Comparison of ENCODE assay signal across 18 cellular contexts in the genomic region with DNA sequence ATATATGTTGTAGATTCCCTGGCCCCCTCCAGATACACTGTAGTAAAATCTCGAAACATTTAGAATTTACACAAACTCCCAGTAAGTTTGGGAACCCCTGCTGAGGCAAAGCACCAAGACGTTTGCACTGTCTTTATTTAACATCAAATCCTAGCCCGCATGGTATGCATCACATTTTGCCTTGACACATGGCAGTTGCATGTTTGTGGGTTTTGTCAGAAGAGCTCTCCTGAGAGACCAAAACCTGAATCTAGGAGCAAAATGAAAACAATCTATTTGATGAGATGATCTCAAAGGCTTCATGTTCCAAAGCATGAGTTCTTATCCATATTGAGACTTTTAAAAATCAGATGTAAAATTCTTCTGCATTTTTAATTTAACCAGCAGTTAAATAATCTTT.
"Had no signal": no experiment of that assay in that cellular context is flagged by ENCODE, and none has a peak within 500 bp of the region (broad histone marks: within the 10 kb centered on the region; RNA-seq: fewer than 3 reads in every experiment).

No MANE protein-coding gene starts in this region.

- H3K27ac Mint-ChIP-seq: activated naive CD4-positive, alpha-beta T cell treated with anti-CD3 and anti-CD28 coated beads for 36 hours; activated T-helper 2 cell treated with anti-CD3 and anti-CD28 coated beads, Interferon-gamma antibody, Interleukin-2, Interleukin-4, amounts not matched to agents 10 μg/mL and 5 μg/mL and 100 μg/mL, durations not matched to agents 14 hours and 24 hours and 36 hours; naive thymus-derived CD8-positive, alpha-beta T cell; stimulated activated naive B cell treated with anti-CD40 and anti-IgM and Interleukin-4, amounts not matched to agents 10 μg/mL and 1 μg/mL and 100 μg/mL, for 72 hours had no signal

- ATAC-seq: foreskin keratinocyte; naive thymus-derived CD8-positive, alpha-beta T cell; stimulated activated naive B cell treated with anti-CD40 and anti-IgM and Interleukin-4, amounts not matched to agents 10 μg/mL and 1 μg/mL and 100 μg/mL, for 72 hours had no signal

- H3K27me3 Mint-ChIP-seq: naive thymus-derived CD8-positive, alpha-beta T cell; stimulated activated naive B cell treated with anti-CD40 and anti-IgM and Interleukin-4, amounts not matched to agents 10 μg/mL and 1 μg/mL and 100 μg/mL, for 72 hours had no signal

- H3K9me3 Mint-ChIP-seq: activated naive CD4-positive, alpha-beta T cell treated with anti-CD3 and anti-CD28 coated beads for 36 hours; stimulated activated naive B cell treated with anti-CD40 and anti-IgM and Interleukin-4, amounts not matched to agents 10 μg/mL and 1 μg/mL and 100 μg/mL, for 72 hours had no signal

- H3K4me3 Mint-ChIP-seq: activated naive CD4-positive, alpha-beta T cell treated with anti-CD3 and anti-CD28 coated beads for 36 hours; naive thymus-derived CD8-positive, alpha-beta T cell; stimulated activated naive B cell treated with anti-CD40 and anti-IgM and Interleukin-4, amounts not matched to agents 10 μg/mL and 1 μg/mL and 100 μg/mL, for 72 hours had no signal

- H3K36me3 ChIP-seq: esophagus squamous epithelium, left ventricle myocardium inferior, tibial artery, uterus had no signal

- H3K4me3 ChIP-seq: coronary artery, esophagus squamous epithelium, left ventricle myocardium inferior, tibial artery, uterus had no signal

- DNase-seq: activated CD4-positive, alpha-beta T cell treated with anti-CD3 and anti-CD28 coated beads for 1 hour; activated CD4-positive, alpha-beta T cell treated with anti-CD3 and anti-CD28 coated beads, Interleukin-2, amount 50 U/mL, for 48 hours; activated naive CD4-positive, alpha-beta T cell treated with anti-CD3 and anti-CD28 coated beads for 36 hours; activated T-cell treated with anti-CD3 and anti-CD28 coated beads, Interleukin-2, amount 50 U/mL, for 1 hour; effector CD4-positive, alpha-beta T cell; esophagus squamous epithelium; foreskin keratinocyte; glutamatergic neuron; left ventricle myocardium inferior; naive thymus-derived CD8-positive, alpha-beta T cell; stimulated activated CD4-positive, alpha-beta T cell treated with anti-CD3 and anti-CD28 coated beads, Interleukin-15, amount 100 ng/mL, for 24 hours; stimulated activated CD4-positive, alpha-beta T cell treated with anti-CD3 and anti-CD28 coated beads, Interleukin-4, amount 100 ng/mL, for 1 hour; stimulated activated naive B cell treated with anti-CD40 and anti-IgM and Interleukin-4, amounts not matched to agents 10 μg/mL and 1 μg/mL and 100 μg/mL, for 72 hours; tibial artery; uterus had no signal

- H3K4me1 ChIP-seq: esophagus squamous epithelium, foreskin keratinocyte, left ventricle myocardium inferior, uterus had no signal

- H3K27me3 ChIP-seq: foreskin keratinocyte, tibial artery, uterus had no signal

- H3K9me3 ChIP-seq: esophagus squamous epithelium, left ventricle myocardium inferior, tibial artery, uterus had no signal

- H3K27ac ChIP-seq: coronary artery, foreskin keratinocyte, left ventricle myocardium inferior, tibial artery, VCaP had no signal
